In the genomic region with DNA sequence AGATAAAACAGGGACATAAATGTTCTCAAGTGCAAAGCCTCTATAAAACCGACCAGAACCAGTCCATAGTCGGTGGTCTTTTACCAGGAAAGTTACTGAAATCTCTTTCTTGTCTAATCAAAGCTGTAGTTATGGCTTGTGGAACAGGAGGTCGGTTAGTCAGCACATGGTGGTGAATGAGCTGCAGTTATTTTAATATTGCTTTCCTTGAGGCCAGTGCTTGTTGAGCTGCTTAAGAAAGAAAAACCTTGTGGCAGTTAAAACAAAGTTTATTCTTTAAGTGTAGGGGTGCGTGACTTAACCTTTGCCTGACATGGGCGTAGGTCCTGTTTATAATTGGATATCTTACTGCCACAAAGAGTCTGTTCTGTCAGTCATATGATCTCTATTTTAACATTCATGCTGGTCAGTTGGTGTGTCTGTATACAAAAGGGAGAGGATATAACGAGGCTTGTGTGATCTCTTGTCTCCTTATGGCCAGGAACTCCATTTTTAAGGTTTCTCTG, we compare ENCODE assay signal across 1 cellular context.
TF ChIP-seq lines count a peak whose summit lies in the region.

No MANE protein-coding gene starts in this region.

TF ChIP-seq in GM12878, 131 proteins besides CTCF, POLR2A, EP300 and RAD21 (continued from another document):
- no peak for TF ChIP-seq IRF3 (IDR thresholded peaks at IDR 0.05)
- TF ChIP-seq TCF7 (IDR thresholded peaks at IDR 0.05; ENCODE audit: borderline replicate concordance): no peak
- no peak for TF ChIP-seq ZBTB4 (CRISPR knock-in tag; IDR thresholded peaks at IDR 0.05)
- no peak for TF ChIP-seq MXI1 (IDR thresholded peaks at IDR 0.05; ENCODE audit: low read depth, low read length)
- no peak for TF ChIP-seq SMARCA5 (IDR thresholded peaks at IDR 0.05)
